In the genomic region with DNA sequence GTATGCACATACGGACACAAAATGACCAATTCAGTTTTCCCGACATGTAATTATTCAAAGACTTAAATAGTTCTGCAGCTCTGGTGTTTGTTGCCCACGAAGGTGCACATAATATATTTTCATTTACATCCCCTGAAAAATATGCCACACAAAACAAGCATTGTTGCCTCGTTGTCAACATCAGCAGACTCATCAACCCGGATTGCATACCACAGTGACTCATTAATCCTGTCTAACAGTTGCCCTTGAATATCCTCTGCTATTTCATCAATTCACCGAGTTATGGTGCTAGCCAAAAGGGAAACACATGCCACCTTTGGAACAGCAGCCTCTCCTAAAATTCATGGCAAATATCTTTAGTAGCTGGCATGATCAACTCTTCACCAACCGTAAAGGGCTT, we compare ENCODE assay signal across 29 cellular contexts.
DNase-seq lines count a peak whose midpoint lies in the region; ATAC-seq and TF ChIP-seq lines count a peak whose summit lies in the region.
"Had no signal": no experiment of that assay in that cellular context is flagged by ENCODE, and none has a peak within 500 bp of the region (broad histone marks: within the 10 kb centered on the region; RNA-seq: fewer than 3 reads in every experiment).

No MANE protein-coding gene starts in this region.

- no peak overlapping the region for H3K4me3 ChIP-seq in BE2C (ENCODE audit: low read depth, low read length)
- H3K4me3 ChIP-seq: A549, ascending aorta, BLaER1, psoas muscle, SJCRH30, skin epidermis, thyroid gland had no signal

- no peaks in the 10 kb centered on the region for H3K36me3 ChIP-seq in BE2C
- H3K36me3 ChIP-seq: ascending aorta, BLaER1, SJCRH30, thyroid gland had no signal

- in situ Hi-C loops in SK-MEL-5 (cut with HindIII; ENCODE audit: low pct_unique_long_range_greater_than_20kb, low sequenced_read_pairs), result no loop called here

- no peak for TF ChIP-seq CTCF in BE2C (IDR thresholded peaks at IDR 0.05; ENCODE audit: low read depth, low read length)

- no peak for ATAC-seq in GM21381 (IDR thresholded peaks at IDR 0.05; ENCODE audit: unreplicated experiment)
- ATAC-seq: A549; activated CD8-positive, alpha-beta T cell treated with anti-CD3 and anti-CD28 coated beads, Interleukin-2, amount 10 ng/mL, durations not matched to agents 7 days and 5 days; HCT116; naive thymus-derived CD8-positive, alpha-beta T cell; psoas muscle; stimulated activated naive CD8-positive, alpha-beta T cell treated with anti-CD3 and anti-CD28 coated beads, Interleukin-15, amount 100 ng/mL, for 72 hours; T-helper 17 cell had no signal

- H3K9me3 ChIP-seq in BE2C, result no peaks in the 10 kb centered on the region
- H3K9me3 ChIP-seq: A549, ascending aorta, BLaER1, psoas muscle, SJCRH30, thyroid gland had no signal

- DNase-seq in Ammon's horn (ENCODE audit: low spot score) (peak; percentile 21), M059J (ENCODE audit: low read depth) (peak; percentile 63), SK-MEL-5 (ENCODE audit: low read depth, low spot score) (peak; percentile 22), iris pigment epithelial cell (ENCODE audit: low read depth) (peak; percentile 1), retina (no peak), BE2C (no peak), NCI-H1694 treated with DMSO at 0.1 percent for 48 hours (lab: John Stamatoyannopoulos, UW) (no peak)
- DNase-seq: activated CD8-positive, alpha-beta T cell treated with anti-CD3 and anti-CD28 coated beads, Interleukin-2, amount 10 ng/mL, durations not matched to agents 7 days and 5 days; activated effector memory CD4-positive, alpha-beta T cell treated with Interleukin-2 at 50 U/mL for 16 hours; activated naive CD8-positive, alpha-beta T cell treated with anti-CD3 and anti-CD28 coated beads, Interleukin-2, amount 10 ng/mL, durations not matched to agents 7 days and 5 days; cerebellar nuclear complex; Karpas-422; naive thymus-derived CD8-positive, alpha-beta T cell; NCI-H1694; NCI-H2171 treated with DMSO at 0.1 percent for 48 hours; NCI-H524 treated with DMSO at 0.1 percent for 48 hours; NK-92 treated with Interleukin-12 subunit alpha and Interleukin-12 subunit beta, amount 100 ng/mL, for 24 hours; occipital lobe; psoas muscle; stimulated activated naive CD8-positive, alpha-beta T cell treated with anti-CD3 and anti-CD28 coated beads, Interleukin-15, amount 100 ng/mL, for 72 hours; T-helper 17 cell; thyroid gland had no signal

- H3K27me3 ChIP-seq in BE2C, result no peaks in the 10 kb centered on the region
- H3K27me3 ChIP-seq: ascending aorta, BLaER1, SJCRH30, thyroid gland had no signal

- no peaks in the 10 kb centered on the region for H3K4me1 ChIP-seq in BE2C
- H3K4me1 ChIP-seq: A549, ascending aorta, BLaER1, psoas muscle, SJCRH30, thyroid gland had no signal

Comparison
In these comparisons a context has a peak if more than half of its experiments do, and no peak if none do; other contexts are left out.
1. DNase-seq: peak in Ammon's horn (single experiment), M059J (single experiment), SK-MEL-5 (single experiment) and iris pigment epithelial cell (single experiment); none in retina (single experiment), BE2C (single experiment) and NCI-H1694 treated with DMSO at 0.1 percent for 48 hours (single experiment).